ENCODE assay signal across 1 cellular context in the genomic region with DNA sequence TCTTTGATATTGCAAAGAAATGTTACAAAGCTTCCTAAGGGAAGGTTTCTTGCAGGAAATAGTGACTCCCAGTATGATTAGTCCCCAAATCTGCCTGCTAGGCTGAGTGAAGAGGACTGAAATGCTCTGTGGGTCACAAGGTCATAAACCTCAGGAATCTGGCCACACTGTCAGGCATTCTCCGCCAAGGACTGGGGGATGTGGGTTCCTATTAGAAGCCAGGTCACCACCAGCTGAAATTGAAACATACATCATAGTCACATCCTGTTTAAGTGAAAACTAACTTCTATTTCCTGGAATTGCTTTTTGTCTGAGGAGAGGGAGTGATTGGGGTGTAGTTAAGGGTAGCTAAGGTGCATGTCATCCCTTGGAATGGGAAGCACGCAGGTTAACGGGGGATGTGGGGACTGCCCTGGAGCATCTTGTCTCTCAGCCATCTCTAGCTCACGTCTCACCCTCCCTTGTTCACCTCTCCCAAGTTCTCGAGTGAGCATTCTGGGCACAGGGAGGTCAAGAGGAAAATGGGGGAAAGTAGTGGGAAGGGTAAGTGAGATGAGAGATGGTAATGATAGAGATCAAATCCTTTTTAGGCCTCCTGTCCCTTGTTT.
TF ChIP-seq lines count a peak whose summit lies in the region.

No MANE protein-coding gene starts in this region.

TF ChIP-seq in H1, 55 proteins besides CTCF, POLR2A, EP300 and RAD21:
- no peak for TF ChIP-seq CBX5 (IDR thresholded peaks at IDR 0.05; ENCODE audit: low read depth, low read length)
- no peak for TF ChIP-seq SP2 (IDR thresholded peaks at IDR 0.05; ENCODE audit: low read length)
- no peak for TF ChIP-seq JUND (IDR thresholded peaks at IDR 0.05; ENCODE audit: low read length)
- no peak for TF ChIP-seq SIRT6 (IDR thresholded peaks at IDR 0.05; ENCODE audit: low read length)
- TF ChIP-seq SIX5 (IDR thresholded peaks at IDR 0.05; ENCODE audit: low read depth, low read length), result no peak
- TF ChIP-seq FOSL1 (IDR thresholded peaks at IDR 0.05; ENCODE audit: insufficient read depth, low read depth, low read length), result no peak
- TF ChIP-seq NANOG (IDR thresholded peaks at IDR 0.05; ENCODE audit: insufficient read depth, low read depth, low read length, poor library complexity, severe bottlenecking), result no peak
